In the genomic region with DNA sequence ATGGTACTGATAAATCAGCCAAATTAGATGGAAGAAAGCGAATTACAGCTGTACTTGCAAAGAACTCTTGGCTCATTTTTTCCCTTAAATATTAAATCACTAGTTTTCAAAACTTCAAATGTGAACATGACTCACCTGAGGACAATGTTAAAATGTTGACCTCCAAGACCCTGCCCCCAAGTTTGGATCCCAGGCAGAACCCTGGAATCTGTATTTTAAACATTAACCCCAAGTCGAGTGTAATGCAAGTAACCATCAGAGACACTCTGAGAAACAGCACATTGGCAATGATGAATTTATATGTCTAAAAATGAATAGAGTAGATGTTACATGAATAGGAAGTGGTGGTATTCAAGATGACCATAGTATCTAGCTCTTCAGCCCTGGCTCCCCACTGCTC, we compare ENCODE assay signal across 3 cellular contexts.
TF ChIP-seq lines count a peak whose summit lies in the region.

No MANE protein-coding gene starts in this region.

TF ChIP-seq in SK-N-SH, 30 proteins besides CTCF, POLR2A, EP300 and RAD21:
- TF ChIP-seq FOSL2 (IDR thresholded peaks at IDR 0.05; ENCODE audit: borderline replicate concordance, low read depth) (no peak), YY1 (IDR thresholded peaks at IDR 0.05; ENCODE audit: low read depth) (no peak), CHD2 (IDR thresholded peaks at IDR 0.05; ENCODE audit: low read length, partially characterized antibody) (no peak), ELF1 (IDR thresholded peaks at IDR 0.05) (no peak), JUND (IDR thresholded peaks at IDR 0.05) (no peak), RXRA (IDR thresholded peaks at IDR 0.05; ENCODE audit: borderline replicate concordance, low read depth) (no peak), MXI1 (IDR thresholded peaks at IDR 0.05; ENCODE audit: low read depth, low read length) (no peak), FOXM1 (IDR thresholded peaks at IDR 0.05; ENCODE audit: low read depth) (no peak), NFIC (IDR thresholded peaks at IDR 0.05; ENCODE audit: borderline replicate concordance) (no peak), RCOR1 (IDR thresholded peaks at IDR 0.05; ENCODE audit: low read length) (no peak)
- TF ChIP-seq, protein P1, sequence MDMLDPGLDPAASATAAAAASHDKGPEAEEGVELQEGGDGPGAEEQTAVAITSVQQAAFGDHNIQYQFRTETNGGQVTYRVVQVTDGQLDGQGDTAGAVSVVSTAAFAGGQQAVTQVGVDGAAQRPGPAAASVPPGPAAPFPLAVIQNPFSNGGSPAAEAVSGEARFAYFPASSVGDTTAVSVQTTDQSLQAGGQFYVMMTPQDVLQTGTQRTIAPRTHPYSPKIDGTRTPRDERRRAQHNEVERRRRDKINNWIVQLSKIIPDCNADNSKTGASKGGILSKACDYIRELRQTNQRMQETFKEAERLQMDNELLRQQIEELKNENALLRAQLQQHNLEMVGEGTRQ (IDR thresholded peaks at IDR 0.05; ENCODE audit: borderline replicate concordance, low read depth, low read length): no peak

TF ChIP-seq in SK-N-SH treated with all-trans-retinoic acid at 6 μM for 48 hours, 23 proteins besides CTCF, POLR2A, EP300 and RAD21:
- TF ChIP-seq ESRRG (CRISPR knock-in tag; IDR thresholded peaks at IDR 0.05) (no peak), ARNTL (CRISPR knock-in tag; IDR thresholded peaks at IDR 0.05; ENCODE audit: borderline replicate concordance, low read depth) (no peak), TOX (CRISPR knock-in tag; IDR thresholded peaks at IDR 0.05; ENCODE audit: borderline replicate concordance) (no peak), CSDC2 (CRISPR knock-in tag; IDR thresholded peaks at IDR 0.05) (no peak), BACH2 (CRISPR knock-in tag; IDR thresholded peaks at IDR 0.05; ENCODE audit: borderline replicate concordance) (no peak), PPARA (CRISPR knock-in tag; IDR thresholded peaks at IDR 0.05; ENCODE audit: borderline replicate concordance) (no peak), OSR1 (CRISPR knock-in tag; IDR thresholded peaks at IDR 0.05) (no peak), GLIS3 (CRISPR knock-in tag; IDR thresholded peaks at IDR 0.05) (no peak), ZNF8 (CRISPR knock-in tag; IDR thresholded peaks at IDR 0.05) (no peak), ZFP3 (CRISPR knock-in tag; IDR thresholded peaks at IDR 0.05) (no peak), ZC3H10 (CRISPR knock-in tag; IDR thresholded peaks at IDR 0.05) (no peak)
- TF ChIP-seq, protein P2, sequence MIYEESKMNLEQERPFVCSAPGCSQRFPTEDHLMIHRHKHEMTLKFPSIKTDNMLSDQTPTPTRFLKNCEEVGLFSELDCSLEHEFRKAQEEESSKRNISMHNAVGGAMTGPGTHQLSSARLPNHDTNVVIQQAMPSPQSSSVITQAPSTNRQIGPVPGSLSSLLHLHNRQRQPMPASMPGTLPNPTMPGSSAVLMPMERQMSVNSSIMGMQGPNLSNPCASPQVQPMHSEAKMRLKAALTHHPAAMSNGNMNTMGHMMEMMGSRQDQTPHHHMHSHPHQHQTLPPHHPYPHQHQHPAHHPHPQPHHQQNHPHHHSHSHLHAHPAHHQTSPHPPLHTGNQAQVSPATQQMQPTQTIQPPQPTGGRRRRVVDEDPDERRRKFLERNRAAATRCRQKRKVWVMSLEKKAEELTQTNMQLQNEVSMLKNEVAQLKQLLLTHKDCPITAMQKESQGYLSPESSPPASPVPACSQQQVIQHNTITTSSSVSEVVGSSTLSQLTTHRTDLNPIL (CRISPR knock-in tag; IDR thresholded peaks at IDR 0.05; ENCODE audit: low read depth): no peak
- TF ChIP-seq, protein P3, sequence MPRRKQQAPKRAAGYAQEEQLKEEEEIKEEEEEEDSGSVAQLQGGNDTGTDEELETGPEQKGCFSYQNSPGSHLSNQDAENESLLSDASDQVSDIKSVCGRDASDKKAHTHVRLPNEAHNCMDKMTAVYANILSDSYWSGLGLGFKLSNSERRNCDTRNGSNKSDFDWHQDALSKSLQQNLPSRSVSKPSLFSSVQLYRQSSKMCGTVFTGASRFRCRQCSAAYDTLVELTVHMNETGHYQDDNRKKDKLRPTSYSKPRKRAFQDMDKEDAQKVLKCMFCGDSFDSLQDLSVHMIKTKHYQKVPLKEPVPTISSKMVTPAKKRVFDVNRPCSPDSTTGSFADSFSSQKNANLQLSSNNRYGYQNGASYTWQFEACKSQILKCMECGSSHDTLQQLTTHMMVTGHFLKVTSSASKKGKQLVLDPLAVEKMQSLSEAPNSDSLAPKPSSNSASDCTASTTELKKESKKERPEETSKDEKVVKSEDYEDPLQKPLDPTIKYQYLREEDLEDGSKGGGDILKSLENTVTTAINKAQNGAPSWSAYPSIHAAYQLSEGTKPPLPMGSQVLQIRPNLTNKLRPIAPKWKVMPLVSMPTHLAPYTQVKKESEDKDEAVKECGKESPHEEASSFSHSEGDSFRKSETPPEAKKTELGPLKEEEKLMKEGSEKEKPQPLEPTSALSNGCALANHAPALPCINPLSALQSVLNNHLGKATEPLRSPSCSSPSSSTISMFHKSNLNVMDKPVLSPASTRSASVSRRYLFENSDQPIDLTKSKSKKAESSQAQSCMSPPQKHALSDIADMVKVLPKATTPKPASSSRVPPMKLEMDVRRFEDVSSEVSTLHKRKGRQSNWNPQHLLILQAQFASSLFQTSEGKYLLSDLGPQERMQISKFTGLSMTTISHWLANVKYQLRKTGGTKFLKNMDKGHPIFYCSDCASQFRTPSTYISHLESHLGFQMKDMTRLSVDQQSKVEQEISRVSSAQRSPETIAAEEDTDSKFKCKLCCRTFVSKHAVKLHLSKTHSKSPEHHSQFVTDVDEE (CRISPR knock-in tag; IDR thresholded peaks at IDR 0.05): no peak
- TF ChIP-seq, protein P4, sequence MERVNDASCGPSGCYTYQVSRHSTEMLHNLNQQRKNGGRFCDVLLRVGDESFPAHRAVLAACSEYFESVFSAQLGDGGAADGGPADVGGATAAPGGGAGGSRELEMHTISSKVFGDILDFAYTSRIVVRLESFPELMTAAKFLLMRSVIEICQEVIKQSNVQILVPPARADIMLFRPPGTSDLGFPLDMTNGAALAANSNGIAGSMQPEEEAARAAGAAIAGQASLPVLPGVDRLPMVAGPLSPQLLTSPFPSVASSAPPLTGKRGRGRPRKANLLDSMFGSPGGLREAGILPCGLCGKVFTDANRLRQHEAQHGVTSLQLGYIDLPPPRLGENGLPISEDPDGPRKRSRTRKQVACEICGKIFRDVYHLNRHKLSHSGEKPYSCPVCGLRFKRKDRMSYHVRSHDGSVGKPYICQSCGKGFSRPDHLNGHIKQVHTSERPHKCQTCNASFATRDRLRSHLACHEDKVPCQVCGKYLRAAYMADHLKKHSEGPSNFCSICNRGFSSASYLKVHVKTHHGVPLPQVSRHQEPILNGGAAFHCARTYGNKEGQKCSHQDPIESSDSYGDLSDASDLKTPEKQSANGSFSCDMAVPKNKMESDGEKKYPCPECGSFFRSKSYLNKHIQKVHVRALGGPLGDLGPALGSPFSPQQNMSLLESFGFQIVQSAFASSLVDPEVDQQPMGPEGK (CRISPR knock-in tag; IDR thresholded peaks at IDR 0.05; ENCODE audit: borderline replicate concordance): no peak
- TF ChIP-seq, protein P5, sequence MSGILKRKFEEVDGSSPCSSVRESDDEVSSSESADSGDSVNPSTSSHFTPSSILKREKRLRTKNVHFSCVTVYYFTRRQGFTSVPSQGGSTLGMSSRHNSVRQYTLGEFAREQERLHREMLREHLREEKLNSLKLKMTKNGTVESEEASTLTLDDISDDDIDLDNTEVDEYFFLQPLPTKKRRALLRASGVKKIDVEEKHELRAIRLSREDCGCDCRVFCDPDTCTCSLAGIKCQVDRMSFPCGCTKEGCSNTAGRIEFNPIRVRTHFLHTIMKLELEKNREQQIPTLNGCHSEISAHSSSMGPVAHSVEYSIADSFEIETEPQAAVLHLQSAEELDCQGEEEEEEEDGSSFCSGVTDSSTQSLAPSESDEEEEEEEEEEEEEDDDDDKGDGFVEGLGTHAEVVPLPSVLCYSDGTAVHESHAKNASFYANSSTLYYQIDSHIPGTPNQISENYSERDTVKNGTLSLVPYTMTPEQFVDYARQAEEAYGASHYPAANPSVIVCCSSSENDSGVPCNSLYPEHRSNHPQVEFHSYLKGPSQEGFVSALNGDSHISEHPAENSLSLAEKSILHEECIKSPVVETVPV (CRISPR knock-in tag; IDR thresholded peaks at IDR 0.05): no peak

TF ChIP-seq in GM23338, 12 proteins besides CTCF, POLR2A, EP300 and RAD21 (continues in another document):
- no peak for TF ChIP-seq CREB1 (CRISPR knock-in tag; IDR thresholded peaks at IDR 0.05; ENCODE audit: low read depth)
- TF ChIP-seq, protein P6, sequence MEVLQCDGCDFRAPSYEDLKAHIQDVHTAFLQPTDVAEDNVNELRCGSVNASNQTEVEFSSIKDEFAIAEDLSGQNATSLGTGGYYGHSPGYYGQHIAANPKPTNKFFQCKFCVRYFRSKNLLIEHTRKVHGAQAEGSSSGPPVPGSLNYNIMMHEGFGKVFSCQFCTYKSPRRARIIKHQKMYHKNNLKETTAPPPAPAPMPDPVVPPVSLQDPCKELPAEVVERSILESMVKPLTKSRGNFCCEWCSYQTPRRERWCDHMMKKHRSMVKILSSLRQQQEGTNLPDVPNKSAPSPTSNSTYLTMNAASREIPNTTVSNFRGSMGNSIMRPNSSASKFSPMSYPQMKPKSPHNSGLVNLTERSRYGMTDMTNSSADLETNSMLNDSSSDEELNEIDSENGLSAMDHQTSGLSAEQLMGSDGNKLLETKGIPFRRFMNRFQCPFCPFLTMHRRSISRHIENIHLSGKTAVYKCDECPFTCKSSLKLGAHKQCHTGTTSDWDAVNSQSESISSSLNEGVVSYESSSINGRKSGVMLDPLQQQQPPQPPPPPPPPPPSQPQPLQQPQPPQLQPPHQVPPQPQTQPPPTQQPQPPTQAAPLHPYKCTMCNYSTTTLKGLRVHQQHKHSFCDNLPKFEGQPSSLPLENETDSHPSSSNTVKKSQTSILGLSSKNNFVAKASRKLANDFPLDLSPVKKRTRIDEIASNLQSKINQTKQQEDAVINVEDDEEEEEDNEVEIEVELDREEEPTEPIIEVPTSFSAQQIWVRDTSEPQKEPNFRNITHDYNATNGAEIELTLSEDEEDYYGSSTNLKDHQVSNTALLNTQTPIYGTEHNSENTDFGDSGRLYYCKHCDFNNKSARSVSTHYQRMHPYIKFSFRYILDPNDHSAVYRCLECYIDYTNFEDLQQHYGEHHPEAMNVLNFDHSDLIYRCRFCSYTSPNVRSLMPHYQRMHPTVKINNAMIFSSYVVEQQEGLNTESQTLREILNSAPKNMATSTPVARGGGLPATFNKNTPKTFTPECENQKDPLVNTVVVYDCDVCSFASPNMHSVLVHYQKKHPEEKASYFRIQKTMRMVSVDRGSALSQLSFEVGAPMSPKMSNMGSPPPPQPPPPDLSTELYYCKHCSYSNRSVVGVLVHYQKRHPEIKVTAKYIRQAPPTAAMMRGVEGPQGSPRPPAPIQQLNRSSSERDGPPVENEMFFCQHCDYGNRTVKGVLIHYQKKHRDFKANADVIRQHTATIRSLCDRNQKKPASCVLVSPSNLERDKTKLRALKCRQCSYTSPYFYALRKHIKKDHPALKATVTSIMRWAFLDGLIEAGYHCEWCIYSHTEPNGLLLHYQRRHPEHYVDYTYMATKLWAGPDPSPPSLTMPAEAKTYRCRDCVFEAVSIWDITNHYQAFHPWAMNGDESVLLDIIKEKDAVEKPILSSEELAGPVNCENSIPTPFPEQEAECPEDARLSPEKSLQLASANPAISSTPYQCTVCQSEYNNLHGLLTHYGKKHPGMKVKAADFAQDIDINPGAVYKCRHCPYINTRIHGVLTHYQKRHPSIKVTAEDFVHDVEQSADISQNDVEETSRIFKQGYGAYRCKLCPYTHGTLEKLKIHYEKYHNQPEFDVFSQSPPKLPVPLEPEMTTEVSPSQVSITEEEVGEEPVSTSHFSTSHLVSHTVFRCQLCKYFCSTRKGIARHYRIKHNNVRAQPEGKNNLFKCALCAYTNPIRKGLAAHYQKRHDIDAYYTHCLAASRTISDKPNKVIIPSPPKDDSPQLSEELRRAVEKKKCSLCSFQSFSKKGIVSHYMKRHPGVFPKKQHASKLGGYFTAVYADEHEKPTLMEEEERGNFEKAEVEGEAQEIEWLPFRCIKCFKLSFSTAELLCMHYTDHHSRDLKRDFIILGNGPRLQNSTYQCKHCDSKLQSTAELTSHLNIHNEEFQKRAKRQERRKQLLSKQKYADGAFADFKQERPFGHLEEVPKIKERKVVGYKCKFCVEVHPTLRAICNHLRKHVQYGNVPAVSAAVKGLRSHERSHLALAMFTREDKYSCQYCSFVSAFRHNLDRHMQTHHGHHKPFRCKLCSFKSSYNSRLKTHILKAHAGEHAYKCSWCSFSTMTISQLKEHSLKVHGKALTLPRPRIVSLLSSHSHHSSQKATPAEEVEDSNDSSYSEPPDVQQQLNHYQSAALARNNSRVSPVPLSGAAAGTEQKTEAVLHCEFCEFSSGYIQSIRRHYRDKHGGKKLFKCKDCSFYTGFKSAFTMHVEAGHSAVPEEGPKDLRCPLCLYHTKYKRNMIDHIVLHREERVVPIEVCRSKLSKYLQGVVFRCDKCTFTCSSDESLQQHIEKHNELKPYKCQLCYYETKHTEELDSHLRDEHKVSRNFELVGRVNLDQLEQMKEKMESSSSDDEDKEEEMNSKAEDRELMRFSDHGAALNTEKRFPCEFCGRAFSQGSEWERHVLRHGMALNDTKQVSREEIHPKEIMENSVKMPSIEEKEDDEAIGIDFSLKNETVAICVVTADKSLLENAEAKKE (CRISPR knock-in tag; IDR thresholded peaks at IDR 0.05): no peak
- no peak for TF ChIP-seq POLR2AphosphoS5 (IDR thresholded peaks at IDR 0.05; ENCODE audit: low read depth)
- no peak for TF ChIP-seq STAT1 (IDR thresholded peaks at IDR 0.05; ENCODE audit: unreplicated experiment)
- TF ChIP-seq ZNF114 (CRISPR knock-in tag; IDR thresholded peaks at IDR 0.05): no peak
- no peak for TF ChIP-seq EZH2phosphoT487 (IDR thresholded peaks at IDR 0.05; ENCODE audit: unreplicated experiment)
- TF ChIP-seq EZH2 (IDR thresholded peaks at IDR 0.05; ENCODE audit: low read depth, unreplicated experiment): no peak
- TF ChIP-seq, protein P7, sequence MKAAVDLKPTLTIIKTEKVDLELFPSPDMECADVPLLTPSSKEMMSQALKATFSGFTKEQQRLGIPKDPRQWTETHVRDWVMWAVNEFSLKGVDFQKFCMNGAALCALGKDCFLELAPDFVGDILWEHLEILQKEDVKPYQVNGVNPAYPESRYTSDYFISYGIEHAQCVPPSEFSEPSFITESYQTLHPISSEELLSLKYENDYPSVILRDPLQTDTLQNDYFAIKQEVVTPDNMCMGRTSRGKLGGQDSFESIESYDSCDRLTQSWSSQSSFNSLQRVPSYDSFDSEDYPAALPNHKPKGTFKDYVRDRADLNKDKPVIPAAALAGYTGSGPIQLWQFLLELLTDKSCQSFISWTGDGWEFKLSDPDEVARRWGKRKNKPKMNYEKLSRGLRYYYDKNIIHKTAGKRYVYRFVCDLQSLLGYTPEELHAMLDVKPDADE (IDR thresholded peaks at IDR 0.05): no peak
- TF ChIP-seq NANOG (IDR thresholded peaks at IDR 0.05; ENCODE audit: borderline replicate concordance): no peak
- no peak for TF ChIP-seq ZNF331 (CRISPR knock-in tag; IDR thresholded peaks at IDR 0.05; ENCODE audit: low read depth)
